In genomic region chr3:138434276-138434874, GRCh38 we compare ENCODE assay signal across 1 cellular context.
TF ChIP-seq lines count a peak whose summit lies in the region.

Gene ESYT3, plus strand, starts transcription at chr3:138434616. Its CDS starts 183 bp downstream, at chr3:138434799.

TF ChIP-seq in HepG2, 621 proteins besides CTCF, POLR2A, EP300 and RAD21 (continued from another document and continues in another):
- TF ChIP-seq TFE3 (CRISPR knock-in tag; IDR thresholded peaks at IDR 0.05) = peak; percentile 75
- TF ChIP-seq ZNF605 (CRISPR knock-in tag; IDR thresholded peaks at IDR 0.05) = peak; percentile 98
- TF ChIP-seq CEBPG (CRISPR knock-in tag; IDR thresholded peaks at IDR 0.05) = 0 out of 2 replicates have a peak, but pooled peaks have one; percentile 14
- TF ChIP-seq ARNT2 (CRISPR knock-in tag; IDR thresholded peaks at IDR 0.05; ENCODE audit: low read depth) = peak; percentile 94
- TF ChIP-seq ZNF691 (CRISPR knock-in tag; IDR thresholded peaks at IDR 0.05; ENCODE audit: borderline replicate concordance, low read depth) = no peak; the same call in 1 of the 2 replicates
- TF ChIP-seq ZSCAN9 (CRISPR knock-in tag; IDR thresholded peaks at IDR 0.05; ENCODE audit: borderline replicate concordance) = peak; percentile 90
- no peak for TF ChIP-seq ZNF326 (CRISPR knock-in tag; IDR thresholded peaks at IDR 0.05; ENCODE audit: borderline replicate concordance)
- peak; percentile 98 for TF ChIP-seq ZNF256 (CRISPR knock-in tag; conservative IDR thresholded peaks at IDR 0.05)
- TF ChIP-seq IRF2 (CRISPR knock-in tag; IDR thresholded peaks at IDR 0.05) = no peak
- TF ChIP-seq STAG1 (CRISPR knock-in tag; IDR thresholded peaks at IDR 0.05) = no peak; the same call in 1 of the 2 replicates
- TF ChIP-seq KDM5A (IDR thresholded peaks at IDR 0.05; ENCODE audit: borderline replicate concordance, low read length) = no peak
- TF ChIP-seq MNT (IDR thresholded peaks at IDR 0.05) = peak; percentile 45; the same call in 1 of the 2 replicates
- no peak; the same call in 1 of the 2 replicates for TF ChIP-seq KDM6A (CRISPR knock-in tag; IDR thresholded peaks at IDR 0.05; ENCODE audit: low read depth)
- TF ChIP-seq AGO1 (IDR thresholded peaks at IDR 0.05; ENCODE audit: low read depth, low read length, poor library complexity, severe bottlenecking) = no peak
- TF ChIP-seq TOPORS (CRISPR knock-in tag; IDR thresholded peaks at IDR 0.05) = peak; percentile 90
- no peak for TF ChIP-seq SRSF4 (IDR thresholded peaks at IDR 0.05; ENCODE audit: low read depth, low read length, poor library complexity, severe bottlenecking)
- TF ChIP-seq NFIC (IDR thresholded peaks at IDR 0.05; ENCODE audit: low read length) = no peak
- no peak for TF ChIP-seq ZNF484 (CRISPR knock-in tag; IDR thresholded peaks at IDR 0.05; ENCODE audit: borderline replicate concordance, low read depth)
- TF ChIP-seq GTF3A (CRISPR knock-in tag; conservative IDR thresholded peaks at IDR 0.05) = no peak
- peak; percentile 86 for TF ChIP-seq HOXA5 (CRISPR knock-in tag; IDR thresholded peaks at IDR 0.05)
- no peak for TF ChIP-seq ZNF3 (CRISPR knock-in tag; IDR thresholded peaks at IDR 0.05)
- TF ChIP-seq ZNF503 (CRISPR knock-in tag; IDR thresholded peaks at IDR 0.05) = peak; percentile 80
- TF ChIP-seq MLLT10 (CRISPR knock-in tag; IDR thresholded peaks at IDR 0.05) = no peak
- TF ChIP-seq ZBTB21 (CRISPR knock-in tag; IDR thresholded peaks at IDR 0.05) = no peak
- TF ChIP-seq EHMT2 (IDR thresholded peaks at IDR 0.05; ENCODE audit: borderline replicate concordance, low read depth, low read length) = no peak
- peak; percentile 99 for TF ChIP-seq NFKB2 (CRISPR knock-in tag; IDR thresholded peaks at IDR 0.05; ENCODE audit: borderline replicate concordance)
- 0 out of 2 replicates have a peak, but pooled peaks have one; percentile 43 for TF ChIP-seq FOXK1 (CRISPR knock-in tag; IDR thresholded peaks at IDR 0.05; ENCODE audit: borderline replicate concordance, low read depth)
- TF ChIP-seq NCOA1 (CRISPR knock-in tag; IDR thresholded peaks at IDR 0.05) = 0 out of 2 replicates have a peak, but pooled peaks have one; percentile 38
- no peak for TF ChIP-seq ZBTB46 (CRISPR knock-in tag; IDR thresholded peaks at IDR 0.05; ENCODE audit: borderline replicate concordance)
- TF ChIP-seq YEATS4 (CRISPR knock-in tag; IDR thresholded peaks at IDR 0.05; ENCODE audit: borderline replicate concordance) = peak; percentile 90
- no peak for TF ChIP-seq ZUFSP (CRISPR knock-in tag; IDR thresholded peaks at IDR 0.05; ENCODE audit: borderline replicate concordance)
- no peak for TF ChIP-seq ZFYVE20 (CRISPR knock-in tag; IDR thresholded peaks at IDR 0.05; ENCODE audit: borderline replicate concordance, low read depth)
- peak; percentile 51; the same call in 1 of the 2 replicates for TF ChIP-seq ZNF768 (CRISPR knock-in tag; IDR thresholded peaks at IDR 0.05)
- no peak for TF ChIP-seq RFXANK (CRISPR knock-in tag; IDR thresholded peaks at IDR 0.05)
- TF ChIP-seq RBM22 (optimal IDR thresholded peaks at IDR 0.05; ENCODE audit: low read length) = no peak
- TF ChIP-seq ZNF552 (CRISPR knock-in tag; IDR thresholded peaks at IDR 0.05; ENCODE audit: borderline replicate concordance) = peak; percentile 87; the same call in 1 of the 2 replicates
- no peak for TF ChIP-seq CC2D1A (CRISPR knock-in tag; IDR thresholded peaks at IDR 0.05)
- no peak for TF ChIP-seq HHEX (CRISPR knock-in tag; IDR thresholded peaks at IDR 0.05)
- TF ChIP-seq ZKSCAN5 (CRISPR knock-in tag; IDR thresholded peaks at IDR 0.05) = no peak
- TF ChIP-seq AHDC1 (CRISPR knock-in tag; IDR thresholded peaks at IDR 0.05; ENCODE audit: borderline replicate concordance) = no peak
- TF ChIP-seq ZMYM2 (CRISPR knock-in tag; IDR thresholded peaks at IDR 0.05) = peak; percentile 85
- no peak for TF ChIP-seq TRIM22 (IDR thresholded peaks at IDR 0.05)
- TF ChIP-seq ZNF274 (CRISPR knock-in tag; IDR thresholded peaks at IDR 0.05) = peak; percentile 82; the same call in 1 of the 2 replicates
- no peak for TF ChIP-seq ZNF672 (CRISPR knock-in tag; IDR thresholded peaks at IDR 0.05)
- TF ChIP-seq PAF1 (CRISPR knock-in tag; IDR thresholded peaks at IDR 0.05) = no peak
- peak; percentile 79 for TF ChIP-seq ZNF292 (CRISPR knock-in tag; IDR thresholded peaks at IDR 0.05; ENCODE audit: borderline replicate concordance, low read depth)
- no peak for TF ChIP-seq RFX5 (IDR thresholded peaks at IDR 0.05; ENCODE audit: low read depth, low read length)
- peak; percentile 48 for TF ChIP-seq ZNF629 (CRISPR knock-in tag; conservative IDR thresholded peaks at IDR 0.05)
- TF ChIP-seq DMTF1 (CRISPR knock-in tag; IDR thresholded peaks at IDR 0.05) = no peak
